8 cellular contexts compared by ENCODE assay signal in genomic region chrX:69093960-69094935, GRCh38.
A peak's percentile ranks its signal among the peaks of the same experiment; 100 is the strongest.
DNase-seq lines count a peak whose midpoint lies in the region; ATAC-seq and TF ChIP-seq lines count a peak whose summit lies in the region.

No MANE protein-coding gene starts in this region.

- H4K20me1 ChIP-seq in IMR-90 (ENCODE audit: insufficient read depth, low read length): no peaks in the 10 kb centered on the region
- H4K20me1 ChIP-seq in SK-N-SH (ENCODE audit: insufficient read depth): no peaks in the 10 kb centered on the region

- BruUV-seq in IMR-90 (replicated peaks; lab: Mats Ljungman, UMichigan): no TSS peak

- H3K27me3 ChIP-seq in IMR-90 (ENCODE audit: control insufficient read depth, insufficient read depth, low read length) (peaks cover 28% of the 10 kb centered on the region), SK-N-SH (ENCODE audit: insufficient read depth) (peaks cover 17% of the 10 kb centered on the region; the same call in 1 of the 2 replicates), liver (ENCODE audit: control insufficient read depth in 4 of 4, insufficient read depth in 4 of 4, low read length in 3 of 4) (no peaks in the 10 kb centered on the region), thyroid gland (no peaks in the 10 kb centered on the region)

- H2AFZ ChIP-seq in IMR-90 (replicated peaks; ENCODE audit: low read length, poor library complexity) (peak overlapping the region; percentile 9), SK-N-SH (ENCODE audit: low read depth) (no peak overlapping the region)

- H3K14ac ChIP-seq in IMR-90 (replicated peaks; ENCODE audit: low read depth, low read length): no peak overlapping the region

- no peak for TF ChIP-seq EP300 in SK-N-SH (IDR thresholded peaks at IDR 0.05; ENCODE audit: borderline replicate concordance in 1 of 2, low read depth in 1 of 2, low read length in 1 of 2)

- H2AK9ac ChIP-seq in IMR-90 (replicated peaks; ENCODE audit: low read depth, low read length, poor library complexity): no peak overlapping the region

- H3K9ac ChIP-seq in IMR-90 (ENCODE audit: low read depth, low read length): no peak overlapping the region
- no peak overlapping the region for H3K9ac ChIP-seq in SK-N-SH
- no peak overlapping the region for H3K9ac ChIP-seq in liver (ENCODE audit: low read depth in 1 of 2, low read length in 2 of 2)

- H3K9me1 ChIP-seq in IMR-90 (ENCODE audit: insufficient read depth, low read length): no peaks in the 10 kb centered on the region

- no peaks in the 10 kb centered on the region for H3K9me3 ChIP-seq in IMR-90 (ENCODE audit: control insufficient read depth, insufficient read depth, low read length)
- no peaks in the 10 kb centered on the region for H3K9me3 ChIP-seq in SK-N-SH
- H3K9me3 ChIP-seq in liver (ENCODE audit: control insufficient read depth in 4 of 4, low read length in 3 of 4): no peaks in the 10 kb centered on the region
- H3K9me3 ChIP-seq in thyroid gland: no peaks in the 10 kb centered on the region

- H3K4me2 ChIP-seq in IMR-90 (ENCODE audit: low read depth, low read length) (no peak overlapping the region), SK-N-SH (no peak overlapping the region)

- no peaks in the 10 kb centered on the region for H3K4me1 ChIP-seq in IMR-90 (ENCODE audit: control insufficient read depth, insufficient read depth, low read length)
- H3K4me1 ChIP-seq in SK-N-SH (ENCODE audit: control insufficient read depth in 1 of 2, insufficient read depth in 2 of 2, low read depth in 1 of 2, low read length in 1 of 2): peaks cover 0 to 17% of the 10 kb centered on the region in 2 experiments; a peak in 1 of 4 replicates
- H3K4me1 ChIP-seq in liver (ENCODE audit: control insufficient read depth in 4 of 4, insufficient read depth in 4 of 4, low read length in 3 of 4): no peaks in the 10 kb centered on the region
- no peaks in the 10 kb centered on the region for H3K4me1 ChIP-seq in thyroid gland

- no peaks in the 10 kb centered on the region for H3K9me2 ChIP-seq in SK-N-SH

- H2BK120ac ChIP-seq in IMR-90 (ENCODE audit: low read depth, low read length): no peak overlapping the region

- no peak overlapping the region for H3K23ac ChIP-seq in IMR-90 (ENCODE audit: low read depth, low read length)

- H3K79me1 ChIP-seq in IMR-90 (ENCODE audit: low read depth in 1 of 2, low read length in 2 of 2): no peaks in the 10 kb centered on the region

- H3K36me3 ChIP-seq in IMR-90 (ENCODE audit: control insufficient read depth, insufficient read depth, low read length) (no peaks in the 10 kb centered on the region), SK-N-SH (replicated peaks in 1 of 2; ENCODE audit: control insufficient read depth in 1 of 2, insufficient read depth in 2 of 2, low read length in 1 of 2) (no peaks in the 10 kb centered on the region), liver (ENCODE audit: control insufficient read depth in 4 of 4, insufficient read depth in 3 of 4, low read depth in 1 of 4, low read length in 3 of 4) (no peaks in the 10 kb centered on the region), thyroid gland (no peaks in the 10 kb centered on the region)

- TF ChIP-seq POLR2A in IMR-90 (IDR thresholded peaks at IDR 0.05; ENCODE audit: low read depth, low read length): no peak
- no peak for TF ChIP-seq POLR2A in thyroid gland (IDR thresholded peaks at IDR 0.05)

- WGBS in IMR-90 (ENCODE audit: extremely low coverage in 2 of 2, insufficient read length in 1 of 2), 2 experiments: 56% methylated on average over 9 of the region's 19 CpGs; no CpG with 5 or more reads in 1 of the 2 experiments
- 31% methylated on average over 19 of the region's 19 CpGs for WGBS in SK-N-SH (ENCODE audit: low lambda C conversion rate)
- 81% methylated on average over 19 of the region's 19 CpGs for WGBS in liver
- 59 to 69% methylated on average over 18 of the region's 19 CpGs for WGBS in thyroid gland, 2 donors

- H2BK20ac ChIP-seq in IMR-90 (ENCODE audit: low read depth, low read length): no peak overlapping the region

- peak; percentile 71 for DNase-seq in AG08396 (ENCODE audit: low spot score)
- DNase-seq in IMR-90: peak; percentile 60
- peak; percentile 68 for DNase-seq in SK-N-SH
- no peak for DNase-seq in chondrocyte (ENCODE audit: low spot score)
- peak; percentile 51 to 59 for DNase-seq in thyroid gland

- no peak overlapping the region for H3K4me3 Mint-ChIP-seq in chondrocyte (ENCODE audit: unreplicated experiment)

- CTCF ChIA-PET in IMR-90 (lab: Yijun Ruan, JAX): interaction anchor here (0.6 to 1.3 kb wide), 6 partner anchors 8 to 272 kb away, joined by 3 to 6 read pairs (median 4); no protein-coding TSS in a partner anchor
- CTCF ChIA-PET in SK-N-SH (lab: Yijun Ruan, JAX): interaction anchor here (0.6 to 2.0 kb wide), 17 partner anchors 9 to 153 kb away, joined by 3 to 10 read pairs (median 4); no protein-coding TSS in a partner anchor

- peak; percentile 50 for TF ChIP-seq RAD21 in IMR-90 (IDR thresholded peaks at IDR 0.05; ENCODE audit: low read length)
- peak; percentile 51 for TF ChIP-seq RAD21 in SK-N-SH (IDR thresholded peaks at IDR 0.05; ENCODE audit: low read length)
- TF ChIP-seq RAD21 in liver (IDR thresholded peaks at IDR 0.05): peak; percentile 27 to 62

- ATAC-seq in IMR-90 (ENCODE audit: low read depth) (peak; percentile 82), HG03045 (IDR thresholded peaks at IDR 0.05; ENCODE audit: unreplicated experiment) (no peak)

- dilution Hi-C loops in IMR-90 (cut with HindIII; ENCODE audit: low sequenced_read_pairs, unreplicated experiment): no loop called here

- TF ChIP-seq CTCF in GM12873 (IDR thresholded peaks at IDR 0.05; ENCODE audit: insufficient read depth, low read depth, low read length, missing control alignments): peak; percentile 81
- peak; percentile 50 for TF ChIP-seq CTCF in IMR-90 (conservative IDR thresholded peaks at IDR 0.05; ENCODE audit: low read depth, low read length)
- TF ChIP-seq CTCF in SK-N-SH (IDR thresholded peaks at IDR 0.05): peak; percentile 68
- TF ChIP-seq CTCF in chondrocyte (IDR thresholded peaks at IDR 0.05): peak; percentile 72
- TF ChIP-seq CTCF in liver (IDR thresholded peaks at IDR 0.05; ENCODE audit: low read depth, low read length, missing input control): peak; percentile 43
- peak in 5 of 6 experiments; percentile 22 to 58 (median 46) for TF ChIP-seq CTCF in thyroid gland (IDR thresholded peaks at IDR 0.05)

- H3K79me2 ChIP-seq in SK-N-SH (ENCODE audit: insufficient read depth): no peaks in the 10 kb centered on the region

- intact Hi-C loops in IMR-90 (cut with micrococcal nuclease) (loop anchor here (1.0 kb wide), 1 partner anchor 128 kb away; no protein-coding TSS in a partner anchor), thyroid gland (cut with DNase I) (loop anchor here (5.0 kb wide), 1 partner anchor 128 kb away; no protein-coding TSS in a partner anchor)

- POLR2A ChIA-PET in IMR-90 (lab: Charles Lee; ENCODE audit: unreplicated experiment) (no interaction called here), SK-N-SH (lab: Yijun Ruan, JAX) (interaction anchor here (0.9 kb wide), 1 partner anchor 266 kb away, joined by 5 read pairs; the partner anchor contains the start of gene EFNB1)

- no peak overlapping the region for H3K4ac ChIP-seq in IMR-90 (ENCODE audit: low read depth, low read length)

- peaks cover 3% of the 10 kb centered on the region for H3K9me3 Mint-ChIP-seq in chondrocyte (ENCODE audit: low read depth)

- H4K91ac ChIP-seq in IMR-90 (ENCODE audit: insufficient read depth, low read depth, low read length): no peak overlapping the region

- in situ Hi-C loops in IMR-90 (cut with MboI; ENCODE audit: low sequenced_read_pairs): no loop called here

- no peaks in the 10 kb centered on the region for H3K4me1 Mint-ChIP-seq in chondrocyte (ENCODE audit: low read depth)

- no peak overlapping the region for H2BK15ac ChIP-seq in IMR-90 (ENCODE audit: low read depth, low read length)

- H3K4me3 ChIP-seq in IMR-90 (ENCODE audit: insufficient read depth, low read depth, low read length) (no peak overlapping the region), SK-N-SH (ENCODE audit: low read depth in 2 of 2, low read length in 1 of 2) (no peak overlapping the region), liver (ENCODE audit: low read depth in 1 of 3, low read length in 3 of 3) (no peak overlapping the region), thyroid gland (replicated peaks in 1 of 3) (no peak overlapping the region)

- no peak overlapping the region for H2AK5ac ChIP-seq in IMR-90 (ENCODE audit: low read depth, low read length)

- H3F3A ChIP-seq in SK-N-SH (replicated peaks; ENCODE audit: insufficient read depth): no peaks in the 10 kb centered on the region

- H2BK5ac ChIP-seq in IMR-90 (ENCODE audit: low read depth, low read length, poor library complexity, severe bottlenecking): no peak overlapping the region

- H4K5ac ChIP-seq in IMR-90 (ENCODE audit: low read depth, low read length): no peak overlapping the region

- no peak overlapping the region for H3K18ac ChIP-seq in IMR-90 (ENCODE audit: low read depth, low read length)

- no peaks in the 10 kb centered on the region for H3K27me3 Mint-ChIP-seq in chondrocyte (ENCODE audit: low read depth)

- H3K36me3 Mint-ChIP-seq in chondrocyte (ENCODE audit: low read depth): no peaks in the 10 kb centered on the region

- no peak overlapping the region for H3K56ac ChIP-seq in IMR-90 (ENCODE audit: extremely low read depth, insufficient read depth, low read length)

- H3K27ac ChIP-seq in IMR-90 (ENCODE audit: insufficient read depth, low read length): no peak overlapping the region
- H3K27ac ChIP-seq in SK-N-SH (ENCODE audit: low read depth in 2 of 2, low read length in 1 of 2): no peak overlapping the region
- H3K27ac ChIP-seq in liver (ENCODE audit: low read depth in 1 of 2, low read length in 2 of 2): no peak overlapping the region
- no peak overlapping the region for H3K27ac ChIP-seq in thyroid gland

- no peak overlapping the region for H4K8ac ChIP-seq in IMR-90 (ENCODE audit: low read depth in 2 of 2, low read length in 2 of 2)

- no peak overlapping the region for H3K27ac Mint-ChIP-seq in chondrocyte (ENCODE audit: unreplicated experiment)

TF ChIP-seq in IMR-90, 13 proteins besides CTCF, POLR2A, EP300 and RAD21 (continues in another document):
- no peak for TF ChIP-seq FOS (IDR thresholded peaks at IDR 0.05; ENCODE audit: low read depth, low read length)
- TF ChIP-seq MXI1 (IDR thresholded peaks at IDR 0.05; ENCODE audit: borderline replicate concordance, low read depth, low read length): no peak
- TF ChIP-seq RFX5 (IDR thresholded peaks at IDR 0.05; ENCODE audit: low read depth, low read length): no peak

TF ChIP-seq in SK-N-SH, 30 proteins besides CTCF, POLR2A, EP300 and RAD21 (continues in another document):
- TF ChIP-seq SMC3 (IDR thresholded peaks at IDR 0.05; ENCODE audit: low read depth, low read length): peak; percentile 50; the same call in 1 of the 2 replicates

TF ChIP-seq in liver, 16 proteins besides CTCF, POLR2A, EP300 and RAD21 (continues in another document):
- TF ChIP-seq TAF1 (conservative IDR thresholded peaks at IDR 0.05): no peak
- TF ChIP-seq JUND (IDR thresholded peaks at IDR 0.05): no peak
- TF ChIP-seq RXRA (IDR thresholded peaks at IDR 0.05): no peak
- TF ChIP-seq YY1 (IDR thresholded peaks at IDR 0.05): no peak
- no peak for TF ChIP-seq SP1 (IDR thresholded peaks at IDR 0.05)
- TF ChIP-seq MAX (IDR thresholded peaks at IDR 0.05): no peak
- no peak for TF ChIP-seq HNF4A (conservative IDR thresholded peaks at IDR 0.05)
